Comparison of ENCODE assay signal across 8 cellular contexts in the genomic region with DNA sequence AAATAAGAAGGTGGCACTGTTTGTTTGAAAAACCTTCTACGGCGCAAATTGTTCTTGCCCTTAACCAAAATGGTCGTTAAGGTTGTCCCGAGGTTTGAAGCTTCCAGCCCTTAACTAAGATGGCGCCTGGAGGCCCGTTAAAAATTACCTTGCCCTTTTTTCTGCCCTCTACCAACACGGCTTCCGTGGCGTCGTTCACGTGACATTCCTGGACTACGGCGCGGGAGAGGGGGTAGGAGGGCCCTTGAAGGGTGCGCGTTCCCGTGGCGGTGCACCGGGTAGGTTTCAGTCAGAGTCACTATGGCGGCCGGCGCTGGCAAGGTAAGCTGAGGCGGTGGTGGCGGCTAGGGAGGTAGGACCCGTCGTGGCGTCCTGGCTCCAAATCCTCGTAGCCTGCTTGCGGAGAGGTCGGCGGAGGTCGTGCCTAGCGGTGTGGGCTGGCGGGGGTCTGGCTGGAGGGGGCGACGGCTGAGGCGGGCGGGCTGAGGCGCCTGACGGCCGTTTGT. TPM values are rescaled to one million over a fixed set of nuclear protein-coding genes. Genes with fewer than 3 reads are reported as not detected.
DNase-seq lines count a peak whose midpoint lies in the region; ATAC-seq and TF ChIP-seq lines count a peak whose summit lies in the region.

A gene with protein sequence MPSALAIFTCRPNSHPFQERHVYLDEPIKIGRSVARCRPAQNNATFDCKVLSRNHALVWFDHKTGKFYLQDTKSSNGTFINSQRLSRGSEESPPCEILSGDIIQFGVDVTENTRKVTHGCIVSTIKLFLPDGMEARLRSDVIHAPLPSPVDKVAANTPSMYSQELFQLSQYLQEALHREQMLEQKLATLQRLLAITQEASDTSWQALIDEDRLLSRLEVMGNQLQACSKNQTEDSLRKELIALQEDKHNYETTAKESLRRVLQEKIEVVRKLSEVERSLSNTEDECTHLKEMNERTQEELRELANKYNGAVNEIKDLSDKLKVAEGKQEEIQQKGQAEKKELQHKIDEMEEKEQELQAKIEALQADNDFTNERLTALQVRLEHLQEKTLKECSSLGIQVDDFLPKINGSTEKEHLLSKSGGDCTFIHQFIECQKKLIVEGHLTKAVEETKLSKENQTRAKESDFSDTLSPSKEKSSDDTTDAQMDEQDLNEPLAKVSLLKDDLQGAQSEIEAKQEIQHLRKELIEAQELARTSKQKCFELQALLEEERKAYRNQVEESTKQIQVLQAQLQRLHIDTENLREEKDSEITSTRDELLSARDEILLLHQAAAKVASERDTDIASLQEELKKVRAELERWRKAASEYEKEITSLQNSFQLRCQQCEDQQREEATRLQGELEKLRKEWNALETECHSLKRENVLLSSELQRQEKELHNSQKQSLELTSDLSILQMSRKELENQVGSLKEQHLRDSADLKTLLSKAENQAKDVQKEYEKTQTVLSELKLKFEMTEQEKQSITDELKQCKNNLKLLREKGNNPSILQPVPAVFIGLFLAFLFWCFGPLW (plus strand): TSS at position 288 of the 506 bp plus-strand sequence. CDS start 1,343 bp downstream, outside the sequence.

- peak within 1 kb of the TSS; percentile 92 for H2AFZ ChIP-seq in PC-3 (ENCODE audit: low read length)

- H3F3A ChIP-seq in PC-3 (ENCODE audit: low read length, unreplicated experiment), result peaks cover 13% of the 10 kb centered on the region

- CTCF ChIA-PET in PC-3 (lab: Charles Lee), result interaction anchor here (0.7 to 0.9 kb wide), 3 partner anchors 60 to 252 kb away, joined by 3 to 6 read pairs (median 3); no protein-coding TSS in a partner anchor

- POLR2A ChIA-PET in PC-3 (lab: Charles Lee; ENCODE audit: unreplicated experiment), result interaction anchor here (0.5 to 1.4 kb wide), 8 partner anchors 12 to 1074 kb away, joined by 3 to 8 read pairs (median 4); no protein-coding TSS in a partner anchor

- H3K9me2 ChIP-seq in PC-3 (replicated peaks; ENCODE audit: low read length), result no peaks in the 10 kb centered on the region

- ATAC-seq in GM21576 (IDR thresholded peaks at IDR 0.05; ENCODE audit: unreplicated experiment), result peak; percentile 90
- ATAC-seq in PC-3, result peak; percentile 72
- ATAC-seq in mucosa of descending colon, result peak; percentile 96

- H4K20me1 ChIP-seq in PC-3 (ENCODE audit: low read length), result peaks cover 34% of the 10 kb centered on the region

- TF ChIP-seq EP300 in Ishikawa (IDR thresholded peaks at IDR 0.05; ENCODE audit: borderline replicate concordance), result no peak; the same call in 1 of the 2 replicates

- H3K4me3 ChIP-seq in PC-3 (ENCODE audit: low read length) (peak within 1 kb of the TSS; percentile 90), mucosa of descending colon (peak within 1 kb of the TSS; percentile 99)

- peaks cover 48% of the 10 kb centered on the region for H3K4me1 ChIP-seq in PC-3 (ENCODE audit: insufficient read depth, low read length)
- H3K4me1 ChIP-seq in mucosa of descending colon (ENCODE audit: low read depth), result peaks cover 23% of the 10 kb centered on the region

- H3K79me2 ChIP-seq in PC-3 (ENCODE audit: low read length), result peaks cover 57% of the 10 kb centered on the region

- peak; percentile 94 for DNase-seq in DMS114 treated with DMSO at 0.1 percent for 48 hours (lab: John Stamatoyannopoulos, UW; ENCODE audit: unreplicated experiment)
- peak; percentile 98 for DNase-seq in PC-3
- DNase-seq in activated T-cell treated with anti-CD3 and anti-CD28 coated beads for 48 hours (ENCODE audit: low read depth), result peak; percentile 91
- DNase-seq in epithelial cell of prostate (ENCODE audit: low read depth, low spot score), result peak; percentile 86
- DNase-seq in mucosa of descending colon, result peak; percentile 97 to 99 (median 98)
- peak; percentile 91 for DNase-seq in stimulated activated CD8-positive, alpha-beta memory T cell treated with anti-CD3 and anti-CD28 coated beads, Interleukin-4, amount 100 ng/mL, for 24 hours (ENCODE audit: low read depth)

- H3K9me3 ChIP-seq in PC-3 (ENCODE audit: low read length) (no peaks in the 10 kb centered on the region), mucosa of descending colon (no peaks in the 10 kb centered on the region)

- intact Hi-C loops in PC-3 (cut with micrococcal nuclease), result loop anchor here (1.0 kb wide), 1 partner anchor 64 kb away; no protein-coding TSS in a partner anchor
- intact Hi-C loops in mucosa of descending colon (cut with DNase I, micrococcal nuclease), result no loop called here

- H3K9ac ChIP-seq in PC-3 (ENCODE audit: low read length), result peak within 1 kb of the TSS; percentile 90

- no TSS peak for BruUV-seq in PC-3 (replicated peaks; lab: Mats Ljungman, UMichigan)

- H3K4me2 ChIP-seq in PC-3 (ENCODE audit: low read length), result peak within 1 kb of the TSS; percentile 84

- H3K27me3 ChIP-seq in PC-3 (ENCODE audit: low read length), result no peaks in the 10 kb centered on the region

- H3K27ac ChIP-seq in PC-3 (ENCODE audit: low read length) (peak within 1 kb of the TSS; percentile 45), epithelial cell of prostate (peak within 1 kb of the TSS; percentile 98)

- no peak for TF ChIP-seq CTCF in PC-3 (conservative IDR thresholded peaks at IDR 0.05; ENCODE audit: low read depth, low read length)
- TF ChIP-seq CTCF in mucosa of descending colon (IDR thresholded peaks at IDR 0.05), result no peak

- TF ChIP-seq RAD21 in Ishikawa (IDR thresholded peaks at IDR 0.05; ENCODE audit: low read depth), result no peak; the same call in 1 of the 2 replicates

- H3K36me3 ChIP-seq in PC-3 (ENCODE audit: low read depth, low read length) (peaks cover 16% of the 10 kb centered on the region), mucosa of descending colon (ENCODE audit: low read depth) (peaks cover 3% of the 10 kb centered on the region)

TF ChIP-seq in Ishikawa, 13 proteins besides CTCF, POLR2A, EP300 and RAD21:
- peak; percentile 92 for TF ChIP-seq TAF1 (IDR thresholded peaks at IDR 0.05; ENCODE audit: low read depth)
- TF ChIP-seq TCF12 (IDR thresholded peaks at IDR 0.05; ENCODE audit: low read depth), result peak; percentile 65; the same call in 1 of the 2 replicates
- TF ChIP-seq ZBTB7A (IDR thresholded peaks at IDR 0.05; ENCODE audit: low read depth), result no peak
- peak; percentile 64 for TF ChIP-seq MAX (IDR thresholded peaks at IDR 0.05)
- no peak for TF ChIP-seq CREB1 (IDR thresholded peaks at IDR 0.05; ENCODE audit: low read depth)
- TF ChIP-seq, protein P1, sequence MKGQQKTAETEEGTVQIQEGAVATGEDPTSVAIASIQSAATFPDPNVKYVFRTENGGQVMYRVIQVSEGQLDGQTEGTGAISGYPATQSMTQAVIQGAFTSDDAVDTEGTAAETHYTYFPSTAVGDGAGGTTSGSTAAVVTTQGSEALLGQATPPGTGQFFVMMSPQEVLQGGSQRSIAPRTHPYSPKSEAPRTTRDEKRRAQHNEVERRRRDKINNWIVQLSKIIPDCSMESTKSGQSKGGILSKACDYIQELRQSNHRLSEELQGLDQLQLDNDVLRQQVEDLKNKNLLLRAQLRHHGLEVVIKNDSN (IDR thresholded peaks at IDR 0.05), result peak; percentile 99
- no peak for TF ChIP-seq NFIC (IDR thresholded peaks at IDR 0.05)
- no peak for TF ChIP-seq CEBPB (IDR thresholded peaks at IDR 0.05)
- TF ChIP-seq YY1 (IDR thresholded peaks at IDR 0.05; ENCODE audit: low read depth), result peak; percentile 100
- TF ChIP-seq TEAD4 (IDR thresholded peaks at IDR 0.05), result peak; percentile 63; the same call in 1 of the 2 replicates
- TF ChIP-seq, protein P2, sequence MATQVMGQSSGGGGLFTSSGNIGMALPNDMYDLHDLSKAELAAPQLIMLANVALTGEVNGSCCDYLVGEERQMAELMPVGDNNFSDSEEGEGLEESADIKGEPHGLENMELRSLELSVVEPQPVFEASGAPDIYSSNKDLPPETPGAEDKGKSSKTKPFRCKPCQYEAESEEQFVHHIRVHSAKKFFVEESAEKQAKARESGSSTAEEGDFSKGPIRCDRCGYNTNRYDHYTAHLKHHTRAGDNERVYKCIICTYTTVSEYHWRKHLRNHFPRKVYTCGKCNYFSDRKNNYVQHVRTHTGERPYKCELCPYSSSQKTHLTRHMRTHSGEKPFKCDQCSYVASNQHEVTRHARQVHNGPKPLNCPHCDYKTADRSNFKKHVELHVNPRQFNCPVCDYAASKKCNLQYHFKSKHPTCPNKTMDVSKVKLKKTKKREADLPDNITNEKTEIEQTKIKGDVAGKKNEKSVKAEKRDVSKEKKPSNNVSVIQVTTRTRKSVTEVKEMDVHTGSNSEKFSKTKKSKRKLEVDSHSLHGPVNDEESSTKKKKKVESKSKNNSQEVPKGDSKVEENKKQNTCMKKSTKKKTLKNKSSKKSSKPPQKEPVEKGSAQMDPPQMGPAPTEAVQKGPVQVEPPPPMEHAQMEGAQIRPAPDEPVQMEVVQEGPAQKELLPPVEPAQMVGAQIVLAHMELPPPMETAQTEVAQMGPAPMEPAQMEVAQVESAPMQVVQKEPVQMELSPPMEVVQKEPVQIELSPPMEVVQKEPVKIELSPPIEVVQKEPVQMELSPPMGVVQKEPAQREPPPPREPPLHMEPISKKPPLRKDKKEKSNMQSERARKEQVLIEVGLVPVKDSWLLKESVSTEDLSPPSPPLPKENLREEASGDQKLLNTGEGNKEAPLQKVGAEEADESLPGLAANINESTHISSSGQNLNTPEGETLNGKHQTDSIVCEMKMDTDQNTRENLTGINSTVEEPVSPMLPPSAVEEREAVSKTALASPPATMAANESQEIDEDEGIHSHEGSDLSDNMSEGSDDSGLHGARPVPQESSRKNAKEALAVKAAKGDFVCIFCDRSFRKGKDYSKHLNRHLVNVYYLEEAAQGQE (IDR thresholded peaks at IDR 0.05; ENCODE audit: low read depth), result no peak
- TF ChIP-seq FOXM1 (IDR thresholded peaks at IDR 0.05; ENCODE audit: borderline replicate concordance, low read depth), result no peak
- TF ChIP-seq EGR1 (IDR thresholded peaks at IDR 0.05), result peak; percentile 99

RNA-seq across cellular contexts. Expression of the gene that starts here (rescaled TPM):
- total RNA-seq in PC-3 (2014; rRNA removed) (55.2 and 60.0 TPM in 2 replicates), mucosa of descending colon (100 to 1,000 TPM in 1 of 3 donors, 10 to 100 TPM in 2; 73.8 to 298 (median 83.8) TPM)

Comparison
In these comparisons a context has a peak if more than half of its experiments do, and no peak if none do; other contexts are left out.
1. Peak in every context shown above with its lines: DNase-seq, ATAC-seq, H3K4me3 ChIP-seq and H3K27ac ChIP-seq.